Comparison of ENCODE assay signal across 1 cellular context in the genomic region with DNA sequence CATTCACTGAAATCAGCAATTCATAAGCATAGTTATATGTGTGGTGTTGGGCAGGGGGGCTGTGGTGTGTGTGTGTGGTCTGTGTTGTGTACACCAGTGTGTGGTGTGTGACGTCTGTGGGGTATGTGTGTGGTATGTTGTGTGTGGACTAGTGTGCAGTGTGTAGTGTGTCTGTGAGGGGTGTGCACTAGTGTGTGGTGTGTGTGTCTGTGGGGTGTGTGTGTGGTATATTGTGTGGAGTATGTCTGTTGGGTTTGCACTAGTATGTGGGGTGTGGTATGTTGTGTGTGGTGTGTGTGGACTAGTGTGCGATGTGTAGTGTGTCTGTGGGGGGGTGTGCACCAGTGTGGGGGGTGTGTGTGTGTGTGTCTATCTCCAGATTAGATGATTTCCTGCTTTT.
TF ChIP-seq lines count a peak whose summit lies in the region.

No MANE protein-coding gene starts in this region.

TF ChIP-seq in GM23338, 12 proteins besides CTCF, POLR2A, EP300 and RAD21:
- TF ChIP-seq EZH2 (IDR thresholded peaks at IDR 0.05; ENCODE audit: low read depth, unreplicated experiment), result no peak
- TF ChIP-seq, protein P1, sequence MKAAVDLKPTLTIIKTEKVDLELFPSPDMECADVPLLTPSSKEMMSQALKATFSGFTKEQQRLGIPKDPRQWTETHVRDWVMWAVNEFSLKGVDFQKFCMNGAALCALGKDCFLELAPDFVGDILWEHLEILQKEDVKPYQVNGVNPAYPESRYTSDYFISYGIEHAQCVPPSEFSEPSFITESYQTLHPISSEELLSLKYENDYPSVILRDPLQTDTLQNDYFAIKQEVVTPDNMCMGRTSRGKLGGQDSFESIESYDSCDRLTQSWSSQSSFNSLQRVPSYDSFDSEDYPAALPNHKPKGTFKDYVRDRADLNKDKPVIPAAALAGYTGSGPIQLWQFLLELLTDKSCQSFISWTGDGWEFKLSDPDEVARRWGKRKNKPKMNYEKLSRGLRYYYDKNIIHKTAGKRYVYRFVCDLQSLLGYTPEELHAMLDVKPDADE (IDR thresholded peaks at IDR 0.05), result no peak
